Comparison of ENCODE assay signal across 23 cellular contexts in genomic region chr3:127634653-127635052, GRCh38.
"Had no signal": no experiment of that assay in that cellular context is flagged by ENCODE, and none has a peak within 500 bp of the region (broad histone marks: within the 10 kb centered on the region; RNA-seq: fewer than 3 reads in every experiment).

No MANE protein-coding gene starts in this region.

- DNase-seq: dermis blood vessel endothelial cell; effector memory CD4-positive, alpha-beta T cell; foreskin keratinocyte; glutamatergic neuron; heart right ventricle; hippocampal formation; kidney glomerular epithelial cell; left colon; left ventricle myocardium inferior; mammary epithelial cell; mesendoderm; naive thymus-derived CD8-positive, alpha-beta T cell; nephron progenitor cell; nucleus accumbens; stimulated activated CD4-positive, alpha-beta T cell treated with anti-CD3 and anti-CD28 coated beads, Interleukin-2, amount 100 ng/mL, for 24 hours; stimulated activated CD4-positive, alpha-beta T cell treated with anti-CD3 and anti-CD28 coated beads, Interleukin-4, amount 100 ng/mL, for 4 hours; stimulated activated naive CD8-positive, alpha-beta T cell treated with anti-CD3 and anti-CD28 coated beads, Interleukin-15, Interleukin-2, amounts not matched to agents 100 U/mL and 50 U/mL, for 24 hours; substantia nigra; testis; tibial artery; upper lobe of left lung; uterus had no signal

- H3K27ac Mint-ChIP-seq: naive thymus-derived CD8-positive, alpha-beta T cell; nephron progenitor cell; stimulated activated memory B cell treated with anti-CD40 and anti-IgM and Interleukin-4, amounts not matched to agents 10 μg/mL and 1 μg/mL and 100 μg/mL, for 72 hours had no signal

- H3K4me3 Mint-ChIP-seq: naive thymus-derived CD8-positive, alpha-beta T cell; nephron progenitor cell; stimulated activated memory B cell treated with anti-CD40 and anti-IgM and Interleukin-4, amounts not matched to agents 10 μg/mL and 1 μg/mL and 100 μg/mL, for 72 hours had no signal

- H3K9me3 Mint-ChIP-seq: naive thymus-derived CD8-positive, alpha-beta T cell; nephron progenitor cell; stimulated activated memory B cell treated with anti-CD40 and anti-IgM and Interleukin-4, amounts not matched to agents 10 μg/mL and 1 μg/mL and 100 μg/mL, for 72 hours had no signal
